1 cellular context compared by ENCODE assay signal in the genomic region with DNA sequence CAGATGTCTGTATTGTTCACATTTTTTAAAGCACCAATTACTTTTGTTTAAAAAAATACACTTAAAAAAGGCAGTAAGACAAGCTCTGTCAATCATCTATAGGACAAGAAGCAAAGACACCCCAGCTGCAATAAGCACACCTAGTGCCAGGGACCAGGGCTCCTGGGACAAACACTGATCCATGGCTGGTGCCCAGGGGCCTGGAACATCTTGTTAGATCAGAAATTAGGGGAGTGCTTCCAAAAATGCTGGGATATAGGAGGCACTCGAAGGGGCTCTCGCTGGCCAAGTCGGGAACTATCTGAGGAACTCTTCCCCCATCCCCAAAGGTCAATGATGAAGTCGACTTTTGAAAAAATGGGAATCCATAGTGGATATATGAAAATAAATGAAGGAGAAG.
TF ChIP-seq lines count a peak whose summit lies in the region.

No MANE protein-coding gene starts in this region.

TF ChIP-seq in WTC11, 78 proteins besides CTCF, POLR2A, EP300 and RAD21:
- no peak for TF ChIP-seq HMGA2 (CRISPR knock-in tag; IDR thresholded peaks at IDR 0.05)
- TF ChIP-seq FOXK1 (CRISPR knock-in tag; IDR thresholded peaks at IDR 0.05) = no peak
- TF ChIP-seq, protein P1, sequence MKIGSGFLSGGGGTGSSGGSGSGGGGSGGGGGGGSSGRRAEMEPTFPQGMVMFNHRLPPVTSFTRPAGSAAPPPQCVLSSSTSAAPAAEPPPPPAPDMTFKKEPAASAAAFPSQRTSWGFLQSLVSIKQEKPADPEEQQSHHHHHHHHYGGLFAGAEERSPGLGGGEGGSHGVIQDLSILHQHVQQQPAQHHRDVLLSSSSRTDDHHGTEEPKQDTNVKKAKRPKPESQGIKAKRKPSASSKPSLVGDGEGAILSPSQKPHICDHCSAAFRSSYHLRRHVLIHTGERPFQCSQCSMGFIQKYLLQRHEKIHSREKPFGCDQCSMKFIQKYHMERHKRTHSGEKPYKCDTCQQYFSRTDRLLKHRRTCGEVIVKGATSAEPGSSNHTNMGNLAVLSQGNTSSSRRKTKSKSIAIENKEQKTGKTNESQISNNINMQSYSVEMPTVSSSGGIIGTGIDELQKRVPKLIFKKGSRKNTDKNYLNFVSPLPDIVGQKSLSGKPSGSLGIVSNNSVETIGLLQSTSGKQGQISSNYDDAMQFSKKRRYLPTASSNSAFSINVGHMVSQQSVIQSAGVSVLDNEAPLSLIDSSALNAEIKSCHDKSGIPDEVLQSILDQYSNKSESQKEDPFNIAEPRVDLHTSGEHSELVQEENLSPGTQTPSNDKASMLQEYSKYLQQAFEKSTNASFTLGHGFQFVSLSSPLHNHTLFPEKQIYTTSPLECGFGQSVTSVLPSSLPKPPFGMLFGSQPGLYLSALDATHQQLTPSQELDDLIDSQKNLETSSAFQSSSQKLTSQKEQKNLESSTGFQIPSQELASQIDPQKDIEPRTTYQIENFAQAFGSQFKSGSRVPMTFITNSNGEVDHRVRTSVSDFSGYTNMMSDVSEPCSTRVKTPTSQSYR (CRISPR knock-in tag; IDR thresholded peaks at IDR 0.05) = no peak
- TF ChIP-seq, protein P2, sequence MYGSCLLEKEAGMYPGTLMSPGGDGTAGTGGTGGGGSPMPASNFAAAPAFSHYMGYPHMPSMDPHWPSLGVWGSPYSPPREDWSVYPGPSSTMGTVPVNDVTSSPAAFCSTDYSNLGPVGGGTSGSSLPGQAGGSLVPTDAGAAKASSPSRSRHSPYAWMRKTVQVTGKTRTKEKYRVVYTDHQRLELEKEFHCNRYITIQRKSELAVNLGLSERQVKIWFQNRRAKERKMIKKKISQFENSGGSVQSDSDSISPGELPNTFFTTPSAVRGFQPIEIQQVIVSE (CRISPR knock-in tag; IDR thresholded peaks at IDR 0.05; ENCODE audit: borderline replicate concordance) = no peak
- TF ChIP-seq, protein P3, sequence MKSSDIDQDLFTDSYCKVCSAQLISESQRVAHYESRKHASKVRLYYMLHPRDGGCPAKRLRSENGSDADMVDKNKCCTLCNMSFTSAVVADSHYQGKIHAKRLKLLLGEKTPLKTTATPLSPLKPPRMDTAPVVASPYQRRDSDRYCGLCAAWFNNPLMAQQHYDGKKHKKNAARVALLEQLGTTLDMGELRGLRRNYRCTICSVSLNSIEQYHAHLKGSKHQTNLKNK (CRISPR knock-in tag; IDR thresholded peaks at IDR 0.05) = no peak
- TF ChIP-seq, protein P4, sequence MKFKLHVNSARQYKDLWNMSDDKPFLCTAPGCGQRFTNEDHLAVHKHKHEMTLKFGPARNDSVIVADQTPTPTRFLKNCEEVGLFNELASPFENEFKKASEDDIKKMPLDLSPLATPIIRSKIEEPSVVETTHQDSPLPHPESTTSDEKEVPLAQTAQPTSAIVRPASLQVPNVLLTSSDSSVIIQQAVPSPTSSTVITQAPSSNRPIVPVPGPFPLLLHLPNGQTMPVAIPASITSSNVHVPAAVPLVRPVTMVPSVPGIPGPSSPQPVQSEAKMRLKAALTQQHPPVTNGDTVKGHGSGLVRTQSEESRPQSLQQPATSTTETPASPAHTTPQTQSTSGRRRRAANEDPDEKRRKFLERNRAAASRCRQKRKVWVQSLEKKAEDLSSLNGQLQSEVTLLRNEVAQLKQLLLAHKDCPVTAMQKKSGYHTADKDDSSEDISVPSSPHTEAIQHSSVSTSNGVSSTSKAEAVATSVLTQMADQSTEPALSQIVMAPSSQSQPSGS (CRISPR knock-in tag; IDR thresholded peaks at IDR 0.05; ENCODE audit: borderline replicate concordance, low read depth) = no peak
- no peak for TF ChIP-seq ZNF232 (CRISPR knock-in tag; IDR thresholded peaks at IDR 0.05)
- TF ChIP-seq, protein P5, sequence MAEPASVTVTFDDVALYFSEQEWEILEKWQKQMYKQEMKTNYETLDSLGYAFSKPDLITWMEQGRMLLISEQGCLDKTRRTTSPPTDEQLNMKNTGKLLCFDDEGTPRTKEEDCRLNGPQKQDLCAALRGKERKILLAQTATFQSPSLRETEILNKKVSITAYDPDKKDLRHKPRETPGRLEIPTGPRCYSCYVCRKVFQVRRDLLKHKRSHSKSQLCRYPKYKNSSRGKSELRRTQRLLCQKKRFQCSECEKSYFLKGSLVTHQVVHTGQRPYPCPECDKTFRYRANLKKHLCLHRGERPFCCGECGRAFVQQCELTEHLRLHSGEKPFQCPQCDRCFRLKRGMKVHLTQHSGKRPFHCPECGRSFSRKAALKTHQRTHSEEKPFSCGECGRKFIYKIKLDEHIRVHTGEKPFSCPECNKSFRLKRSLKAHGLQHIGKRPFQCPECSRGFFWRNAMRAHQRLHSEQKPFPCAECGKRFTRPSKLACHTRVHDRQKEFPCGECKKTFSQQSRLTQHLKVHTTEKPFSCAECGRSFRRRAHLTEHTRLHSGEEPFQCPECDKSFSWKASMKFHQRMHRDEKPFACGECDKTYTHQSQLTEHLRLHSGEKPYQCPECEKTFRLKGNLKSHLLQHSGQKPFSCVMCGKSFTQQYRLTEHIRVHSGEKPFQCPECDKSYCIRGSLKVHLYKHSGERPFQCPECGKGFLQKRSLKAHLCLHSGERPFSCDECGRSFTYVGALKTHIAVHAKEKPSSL (CRISPR knock-in tag; conservative IDR thresholded peaks at IDR 0.05) = no peak
- no peak for TF ChIP-seq FOXJ3 (CRISPR knock-in tag; IDR thresholded peaks at IDR 0.05; ENCODE audit: borderline replicate concordance)
- TF ChIP-seq ZNF219 (CRISPR knock-in tag; IDR thresholded peaks at IDR 0.05; ENCODE audit: borderline replicate concordance) = no peak
- TF ChIP-seq, protein P6, sequence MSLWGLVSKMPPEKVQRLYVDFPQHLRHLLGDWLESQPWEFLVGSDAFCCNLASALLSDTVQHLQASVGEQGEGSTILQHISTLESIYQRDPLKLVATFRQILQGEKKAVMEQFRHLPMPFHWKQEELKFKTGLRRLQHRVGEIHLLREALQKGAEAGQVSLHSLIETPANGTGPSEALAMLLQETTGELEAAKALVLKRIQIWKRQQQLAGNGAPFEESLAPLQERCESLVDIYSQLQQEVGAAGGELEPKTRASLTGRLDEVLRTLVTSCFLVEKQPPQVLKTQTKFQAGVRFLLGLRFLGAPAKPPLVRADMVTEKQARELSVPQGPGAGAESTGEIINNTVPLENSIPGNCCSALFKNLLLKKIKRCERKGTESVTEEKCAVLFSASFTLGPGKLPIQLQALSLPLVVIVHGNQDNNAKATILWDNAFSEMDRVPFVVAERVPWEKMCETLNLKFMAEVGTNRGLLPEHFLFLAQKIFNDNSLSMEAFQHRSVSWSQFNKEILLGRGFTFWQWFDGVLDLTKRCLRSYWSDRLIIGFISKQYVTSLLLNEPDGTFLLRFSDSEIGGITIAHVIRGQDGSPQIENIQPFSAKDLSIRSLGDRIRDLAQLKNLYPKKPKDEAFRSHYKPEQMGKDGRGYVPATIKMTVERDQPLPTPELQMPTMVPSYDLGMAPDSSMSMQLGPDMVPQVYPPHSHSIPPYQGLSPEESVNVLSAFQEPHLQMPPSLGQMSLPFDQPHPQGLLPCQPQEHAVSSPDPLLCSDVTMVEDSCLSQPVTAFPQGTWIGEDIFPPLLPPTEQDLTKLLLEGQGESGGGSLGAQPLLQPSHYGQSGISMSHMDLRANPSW (CRISPR knock-in tag; conservative IDR thresholded peaks at IDR 0.05; ENCODE audit: low read depth) = no peak
- TF ChIP-seq NR3C1 (CRISPR knock-in tag; conservative IDR thresholded peaks at IDR 0.05; ENCODE audit: low read depth) = no peak
- TF ChIP-seq CREB1 (CRISPR knock-in tag; IDR thresholded peaks at IDR 0.05) = no peak
- no peak for TF ChIP-seq NR2C2 (CRISPR knock-in tag; IDR thresholded peaks at IDR 0.05)
